ENCODE assay signal across 8 cellular contexts in genomic region chr1:116878804-116879477, GRCh38. TPM values are rescaled to one million over a fixed set of nuclear protein-coding genes. Genes with fewer than 3 reads are reported as not detected.
DNase-seq lines count a peak whose midpoint lies in the region; ATAC-seq, FAIRE-seq and TF ChIP-seq lines count a peak whose summit lies in the region.

No MANE protein-coding gene starts in this region.

- H4K20me1 ChIP-seq in K562 (replicated peaks; ENCODE audit: control insufficient read depth, insufficient read depth, low read length), result no peaks in the 10 kb centered on the region
- H4K20me1 ChIP-seq in keratinocyte (ENCODE audit: control insufficient read depth, extremely low read depth, insufficient read depth, low read length), result no peaks in the 10 kb centered on the region

- WGBS in K562 (ENCODE audit: insufficient coverage, low coverage, missing lambda C conversion rate), result 33% methylated on average over 9 of the region's 10 CpGs

- CTCF ChIA-PET in HEK293T (lab: Yijun Ruan, JAX), result interaction anchor here (0.6 to 1.2 kb wide), 6 partner anchors 15 to 1944 kb away, joined by 3 to 4 read pairs (median 3); no protein-coding TSS in a partner anchor
- CTCF ChIA-PET in K562 (lab: Yijun Ruan, JAX; ENCODE audit: low intra/inter-chr PET ratio), result interaction anchor here (0.6 kb wide), 1 partner anchor 141 kb away, joined by 3 read pairs; no protein-coding TSS in a partner anchor

- no peaks in the 10 kb centered on the region for H3K36me3 ChIP-seq in K562 (ENCODE audit: control insufficient read depth, insufficient read depth, low read length)
- H3K36me3 ChIP-seq in keratinocyte (ENCODE audit: control insufficient read depth in 2 of 2, extremely low read depth in 1 of 2, insufficient read depth in 2 of 2, low read length in 2 of 2), result no peaks in the 10 kb centered on the region

- FAIRE-seq in K562 (lab: Jason Lieb, UNC) (peak; percentile 65), keratinocyte (lab: Jason Lieb, UNC) (peak; percentile 57)

- no peak for TF ChIP-seq POLR2A in K562 (conservative IDR thresholded peaks at IDR 0.05)

- H3K27ac ChIP-seq in K562 (ENCODE audit: extremely low read depth, low read depth, low read length), result peak overlapping the region; percentile 48; the same call in 2 of the 3 replicates
- H3K27ac ChIP-seq in keratinocyte (ENCODE audit: control insufficient read depth, insufficient read depth, low read length), result peak overlapping the region; percentile 96

- H3K79me2 ChIP-seq in K562 (ENCODE audit: control insufficient read depth, insufficient read depth, low read length) (no peaks in the 10 kb centered on the region), keratinocyte (ENCODE audit: control insufficient read depth, insufficient read depth, low read length) (no peaks in the 10 kb centered on the region)

- intact Hi-C loops in K562 (cut with micrococcal nuclease), result loop anchor here (2.0 kb wide), 1 partner anchor 52 kb away; no protein-coding TSS in a partner anchor

- dilution Hi-C loops in keratinocyte (cut with MboI; ENCODE audit: extremely low pct_ligation_motif_present, low sequenced_read_pairs), result no loop called here

- no TSS peak for BruUV-seq in K562 (replicated peaks; lab: Mats Ljungman, UMichigan)

- DNase-seq in GM10266 (ENCODE audit: extremely low spot score) (peak; percentile 24), HEK293T (ENCODE audit: extremely low spot score) (peak; percentile 63), NCI-H2227 (lab: John Stamatoyannopoulos, UW; ENCODE audit: unreplicated experiment) (peak; percentile 75), K562 (ENCODE audit: extremely low read depth in 1 of 4, low spot score in 3 of 4) (peak; percentile 47 to 66 (median 56)), keratinocyte (ENCODE audit: low read depth, low spot score) (peak; percentile 96), superior temporal gyrus (ENCODE audit: extremely low spot score) (peak; percentile 36), AG08396 (ENCODE audit: low spot score) (no peak), 8988T (no peak)

- TF ChIP-seq CTCF in GM10266 (IDR thresholded peaks at IDR 0.05; ENCODE audit: control insufficient read depth, insufficient read depth, low read depth, missing control alignments) (no peak), K562 (IDR thresholded peaks at IDR 0.05 in 2 of 3, conservative IDR thresholded peaks at IDR 0.05 in 1 of 3; ENCODE audit: insufficient read depth in 2 of 3, low read depth in 1 of 3, low read length in 3 of 3) (no peak; a peak in 1 of 6 replicates), keratinocyte (optimal IDR thresholded peaks at IDR 0.05 in 1 of 3, IDR thresholded peaks at IDR 0.05 in 1 of 3, conservative IDR thresholded peaks at IDR 0.05 in 1 of 3; ENCODE audit: extremely low read depth in 1 of 3, insufficient read depth in 2 of 3, low read length in 3 of 3) (peak; percentile 7 to 61 (median 44))

- POLR2A ChIA-PET in HEK293T (lab: Yijun Ruan, JAX) (interaction anchor here (0.9 to 2.1 kb wide), 6 partner anchors 10 to 146 kb away, joined by 3 to 9 read pairs (median 7); partner anchors contain the start of gene PTGFRN), K562 (lab: Yijun Ruan, JAX) (interaction anchor here (0.9 to 2.2 kb wide), 4 partner anchors 8 to 41 kb away, joined by 3 to 9 read pairs (median 6); no protein-coding TSS in a partner anchor)

- peak; percentile 39 for ATAC-seq in K562

- H3K4me2 ChIP-seq in K562 (ENCODE audit: insufficient read depth, low read length), result peak overlapping the region; percentile 72
- peak overlapping the region; percentile 91 for H3K4me2 ChIP-seq in keratinocyte (ENCODE audit: control insufficient read depth, extremely low read depth, insufficient read depth, low read depth, low read length)

- TF ChIP-seq EP300 in K562 (IDR thresholded peaks at IDR 0.05; ENCODE audit: low read length), result no peak

- peak overlapping the region; percentile 19; the same call in 1 of the 2 replicates for H3K4me3 ChIP-seq in K562
- H3K4me3 ChIP-seq in keratinocyte (ENCODE audit: control insufficient read depth in 2 of 3, extremely low read depth in 1 of 3, insufficient read depth in 2 of 3, low read depth in 1 of 3, low read length in 3 of 3), result peak overlapping the region; percentile 1 to 62 (median 27)

- TF ChIP-seq RAD21 in K562 (CRISPR knock-in tag; conservative IDR thresholded peaks at IDR 0.05 in 1 of 2, IDR thresholded peaks at IDR 0.05 in 1 of 2), result peak in 1 of 2 experiments; percentile 33; a peak in 2 of 4 replicates

- H3K4me1 ChIP-seq in K562 (replicated peaks in 1 of 2; ENCODE audit: control insufficient read depth in 2 of 2, insufficient read depth in 2 of 2, low read length in 2 of 2) (peaks cover 28 to 40% of the 10 kb centered on the region in 2 experiments), keratinocyte (ENCODE audit: control insufficient read depth, extremely low read depth, insufficient read depth, low read length) (peaks cover 48% of the 10 kb centered on the region)

- no peaks in the 10 kb centered on the region for H3K27me3 ChIP-seq in K562 (ENCODE audit: control insufficient read depth in 2 of 2, insufficient read depth in 2 of 2, low read length in 2 of 2)
- no peaks in the 10 kb centered on the region for H3K27me3 ChIP-seq in keratinocyte (ENCODE audit: control insufficient read depth, extremely low read depth, insufficient read depth, low read length)

- no peaks in the 10 kb centered on the region for H3K9me3 ChIP-seq in K562 (replicated peaks; ENCODE audit: control insufficient read depth, insufficient read depth, low read depth, low read length)
- no peaks in the 10 kb centered on the region for H3K9me3 ChIP-seq in keratinocyte (ENCODE audit: control insufficient read depth, low read depth, low read length)

- in situ Hi-C loops in K562 (cut with MboI), result no loop called here

- H3K9ac ChIP-seq in K562 (ENCODE audit: insufficient read depth in 1 of 2, low read depth in 2 of 2, low read length in 2 of 2), result peak overlapping the region; percentile 24 to 46; a peak in 2 of 4 replicates
- peak overlapping the region; percentile 86 for H3K9ac ChIP-seq in keratinocyte (ENCODE audit: control insufficient read depth, extremely low read depth, insufficient read depth, low read length)

- H2AFZ ChIP-seq in K562 (ENCODE audit: low read depth, low read length) (peak overlapping the region; percentile 84), keratinocyte (ENCODE audit: control insufficient read depth, low read length) (peak overlapping the region; percentile 80)

- H3K9me1 ChIP-seq in K562 (ENCODE audit: control insufficient read depth, insufficient read depth, low read length) (no peaks in the 10 kb centered on the region), keratinocyte (ENCODE audit: control insufficient read depth, extremely low read depth, insufficient read depth, low read length) (no peaks in the 10 kb centered on the region)

TF ChIP-seq in HEK293T, 16 proteins besides CTCF, POLR2A, EP300 and RAD21 (continues in another document):
- TF ChIP-seq SP1 (IDR thresholded peaks at IDR 0.05), result no peak
- TF ChIP-seq, protein P1, sequence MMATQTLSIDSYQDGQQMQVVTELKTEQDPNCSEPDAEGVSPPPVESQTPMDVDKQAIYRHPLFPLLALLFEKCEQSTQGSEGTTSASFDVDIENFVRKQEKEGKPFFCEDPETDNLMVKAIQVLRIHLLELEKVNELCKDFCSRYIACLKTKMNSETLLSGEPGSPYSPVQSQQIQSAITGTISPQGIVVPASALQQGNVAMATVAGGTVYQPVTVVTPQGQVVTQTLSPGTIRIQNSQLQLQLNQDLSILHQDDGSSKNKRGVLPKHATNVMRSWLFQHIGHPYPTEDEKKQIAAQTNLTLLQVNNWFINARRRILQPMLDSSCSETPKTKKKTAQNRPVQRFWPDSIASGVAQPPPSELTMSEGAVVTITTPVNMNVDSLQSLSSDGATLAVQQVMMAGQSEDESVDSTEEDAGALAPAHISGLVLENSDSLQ (IDR thresholded peaks at IDR 0.05), result peak; percentile 88

TF ChIP-seq in K562, 482 proteins besides CTCF, POLR2A, EP300 and RAD21 (continues in another document):
- TF ChIP-seq DNMT1 (IDR thresholded peaks at IDR 0.05), result no peak
- TF ChIP-seq ZNF830 (CRISPR knock-in tag; IDR thresholded peaks at IDR 0.05), result no peak
- TF ChIP-seq RBM14 (IDR thresholded peaks at IDR 0.05; ENCODE audit: borderline replicate concordance, insufficient read depth, low read depth, low read length), result no peak
- TF ChIP-seq CTBP1 (IDR thresholded peaks at IDR 0.05; ENCODE audit: borderline replicate concordance), result 0 out of 2 replicates have a peak, but pooled peaks have one; percentile 10
- TF ChIP-seq CREB1 (IDR thresholded peaks at IDR 0.05), result no peak
- 0 out of 2 replicates have a peak, but pooled peaks have one; percentile 34 for TF ChIP-seq CREB1 (CRISPR knock-in tag; IDR thresholded peaks at IDR 0.05)

RNA-seq across cellular contexts. Expression of gene PTGFRN, which starts 30.8 kb away (rescaled TPM):
- 38.9 and 44.3 TPM in 2 replicates for total RNA-seq in K562 (2011; cell fraction: chromatin; rRNA removed; ENCODE audit: low replicate concordance)
- total RNA-seq in K562 (2011; cell fraction: nucleolus; rRNA removed), result 39.0 and 41.6 TPM in 2 replicates
- total RNA-seq in K562 (2011; cell fraction: nucleoplasm; rRNA removed), result 49.9 and 52.4 TPM in 2 replicates
- 22.4 and 26.2 TPM in 2 replicates for total RNA-seq in K562 (2014; rRNA removed)
- total RNA-seq in K562 (2014; rRNA removed; fragmentation: Illumina TruSeq; extraction: Trizol), result 22.5 and 24.9 TPM in 2 replicates
- 26.2 and 27.1 TPM in 2 replicates for total RNA-seq in K562 (2015; rRNA removed; fragmentation: Illumina TruSeq; extraction: Trizol)
- total RNA-seq in K562 (2021), result 29.7 and 33.1 TPM in 2 replicates
- 25.7 and 25.8 TPM in 2 replicates for polyA plus RNA-seq in K562 (2011; rRNA removed)
- 14.4 and 19.7 TPM in 2 replicates for polyA plus RNA-seq in K562 (2011; cell fraction: cytosol; rRNA removed)
- 16.7 and 18.7 TPM in 2 replicates for polyA plus RNA-seq in K562 (2011; cell fraction: nucleus; rRNA removed)
- 26.2 and 27.1 TPM in 2 replicates for polyA plus RNA-seq in K562 (2012)
- 21.0 and 21.3 TPM in 2 replicates for polyA plus RNA-seq in K562 (2014; fragmentation: Illumina TruSeq; extraction: Trizol)
- polyA plus RNA-seq in K562 (2014; fragmentation: Nextera tagmentation; extraction: Ambion mirVana), result 10 to 100 TPM; 17.3 to 26.5 TPM
- polyA plus RNA-seq in K562 (2014; rRNA removed), result 19.4 and 28.1 TPM in 2 replicates
- 36.8 and 45.4 TPM in 2 replicates for polyA minus RNA-seq in K562 (2011; rRNA and poly(A)+ RNA removed)
- polyA minus RNA-seq in K562 (2011; cell fraction: cytosol; rRNA and poly(A)+ RNA removed), result 24.8 and 26.2 TPM in 2 replicates
- polyA minus RNA-seq in K562 (2011; cell fraction: nucleus; rRNA and poly(A)+ RNA removed), result 20.2 and 29.7 TPM in 2 replicates
- polyA plus RNA-seq in keratinocyte, result 153 to 177 TPM (median 172 TPM) in 3 replicates
- 26.7 TPM for polyA plus RNA-seq in keratinocyte (2011; ENCODE audit: low read depth)
- polyA plus RNA-seq in keratinocyte (2011; cell fraction: cytosol; rRNA removed), result 76.8 and 129 TPM in 2 replicates
- 521 and 554 TPM in 2 replicates for polyA plus RNA-seq in keratinocyte (2011; cell fraction: nucleus; rRNA removed)
- polyA plus RNA-seq in keratinocyte (2012; ENCODE audit: low replicate concordance), result 122 and 205 TPM in 2 replicates
- polyA minus RNA-seq in keratinocyte, result 166 to 258 TPM (median 258 TPM) in 3 replicates
- polyA minus RNA-seq in keratinocyte (2011; cell fraction: cytosol; rRNA and poly(A)+ RNA removed), result 121 TPM
- 395 and 657 TPM in 2 replicates for polyA minus RNA-seq in keratinocyte (2011; cell fraction: nucleus; rRNA and poly(A)+ RNA removed)

Comparison
In these comparisons a context has a peak if more than half of its experiments do, and no peak if none do; other contexts are left out.
1. DNase-seq: peak in GM10266 (single experiment), HEK293T (single experiment), NCI-H2227 (single experiment), K562 (4 of 4), keratinocyte (single experiment) and superior temporal gyrus (single experiment); none in AG08396 (single experiment) and 8988T (single experiment).
2. CTCF ChIP-seq: peak in keratinocyte (3 of 3); none in GM10266 (single experiment) and K562 (0 of 3).